9 cellular contexts compared by ENCODE assay signal in genomic region chr9:72193478-72193881, GRCh38. TPM values are rescaled to one million over a fixed set of nuclear protein-coding genes. Genes with fewer than 3 reads are reported as not detected.
DNase-seq lines count a peak whose midpoint lies in the region; ATAC-seq and TF ChIP-seq lines count a peak whose summit lies in the region.
"Had no signal": no experiment of that assay in that cellular context is flagged by ENCODE, and none has a peak within 500 bp of the region (broad histone marks: within the 10 kb centered on the region; RNA-seq: fewer than 3 reads in every experiment).

No MANE protein-coding gene starts in this region.

- ATAC-seq in GM18498 (IDR thresholded peaks at IDR 0.05; ENCODE audit: unreplicated experiment) = peak; percentile 96
- ATAC-seq in GM19463 (IDR thresholded peaks at IDR 0.05; ENCODE audit: unreplicated experiment) = peak; percentile 93
- peak; percentile 93 for ATAC-seq in HG02943 (IDR thresholded peaks at IDR 0.05; ENCODE audit: low read depth, unreplicated experiment)

- no peak for TF ChIP-seq CTCF in suprapubic skin (IDR thresholded peaks at IDR 0.05)

- peak; percentile 23 for DNase-seq in M059J (ENCODE audit: low read depth)
- DNase-seq in suprapubic skin (ENCODE audit: low spot score in 2 of 2) = no peak
- DNase-seq in effector CD8-positive, alpha-beta T cell (lab: John Stamatoyannopoulos, UW) = no peak
- no peak for DNase-seq in D341Med (ENCODE audit: low spot score)
- no peak for DNase-seq in stimulated activated CD8-positive, alpha-beta memory T cell treated with anti-CD3 and anti-CD28 coated beads, Interleukin-4, amount 100 ng/mL, for 48 hours
- DNase-seq: naive B cell had no signal

- no peaks in the 10 kb centered on the region for H3K36me3 ChIP-seq in suprapubic skin

- H3K4me1 ChIP-seq in suprapubic skin = no peaks in the 10 kb centered on the region

- no peaks in the 10 kb centered on the region for H3K27me3 ChIP-seq in suprapubic skin

- no peak for TF ChIP-seq EP300 in suprapubic skin (IDR thresholded peaks at IDR 0.05)

- WGBS in suprapubic skin = 53% methylated on average over 5 of the region's 5 CpGs

- no peaks in the 10 kb centered on the region for H3K9me3 ChIP-seq in suprapubic skin

- no peak for TF ChIP-seq POLR2A in suprapubic skin (IDR thresholded peaks at IDR 0.05)

- H3K4me3 ChIP-seq in suprapubic skin = no peak overlapping the region

- H3K27ac ChIP-seq in suprapubic skin = no peak overlapping the region

RNA-seq across cellular contexts. Expression of gene GDA, which starts 44.2 kb away (rescaled TPM):
- 0.49 and 0.66 TPM in 2 replicates for total RNA-seq in M059J (2014; rRNA removed; shearing (Covaris generic))
- 1 to 10 TPM in 3 of 4 donors, under 1 TPM in 1; 0.16 to 2.6 (median 1.6) TPM for total RNA-seq in suprapubic skin
